Comparison of ENCODE assay signal across 8 cellular contexts in the genomic region with DNA sequence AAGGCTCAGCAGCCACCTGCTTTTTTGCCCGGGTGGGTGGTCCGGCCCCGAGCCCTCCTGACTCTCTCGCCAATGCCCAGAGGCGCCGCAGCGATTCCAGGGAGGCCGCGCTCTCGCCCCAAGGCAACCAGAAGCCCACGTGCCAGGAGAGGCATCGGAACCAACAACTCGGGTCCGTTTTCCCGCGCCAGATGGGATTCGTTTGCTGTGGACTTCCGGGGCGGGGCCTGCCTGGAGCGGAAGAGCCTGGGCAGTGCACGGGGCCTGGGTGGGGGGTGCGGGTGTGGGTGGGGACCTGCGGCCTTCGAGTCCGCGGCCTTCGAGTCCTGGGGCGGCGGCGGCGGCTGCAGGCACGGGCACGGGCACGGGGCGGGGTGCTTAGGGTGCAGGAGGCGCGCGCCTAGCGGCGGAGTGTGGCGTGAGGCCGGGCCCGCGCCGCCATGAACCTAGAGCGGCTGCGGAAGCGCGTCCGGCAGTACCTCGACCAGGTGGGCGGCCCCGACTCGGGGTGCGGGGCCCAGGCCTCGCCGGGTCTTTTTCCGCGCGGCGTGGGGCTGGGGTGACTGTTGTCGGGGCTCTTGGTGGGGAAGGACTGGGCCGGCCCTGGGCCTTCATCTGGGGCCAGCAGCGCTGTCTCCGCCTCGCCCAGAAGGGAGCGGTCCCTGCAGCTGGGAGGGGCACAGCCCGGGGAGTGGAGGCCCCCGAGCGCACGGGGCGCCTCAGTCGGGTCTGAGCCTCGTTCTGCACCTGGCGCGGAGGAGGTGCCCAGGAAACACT. TPM values are rescaled to one million over a fixed set of nuclear protein-coding genes. Genes with fewer than 3 reads are reported as not detected.
DNase-seq lines count a peak whose midpoint lies in the region; TF ChIP-seq lines count a peak whose summit lies in the region.

TSS of gene CDC16 (plus strand) at position 253 of the 777 bp plus-strand sequence. CDS start at position 441, 188 bp downstream.

- H3K36me3 Mint-ChIP-seq in nephron progenitor cell (ENCODE audit: low read depth), result peaks cover 28% of the 10 kb centered on the region
- peaks cover 40% of the 10 kb centered on the region for H3K36me3 Mint-ChIP-seq in stimulated activated naive CD8-positive, alpha-beta T cell treated with anti-CD3 and anti-CD28 coated beads, Interleukin-15, Interleukin-2, amounts not matched to agents 100 ng/mL and 50 ng/mL, for 24 hours (ENCODE audit: low read depth)

- peaks cover 10% of the 10 kb centered on the region for H3K9me3 Mint-ChIP-seq in nephron progenitor cell
- no peaks in the 10 kb centered on the region for H3K9me3 Mint-ChIP-seq in stimulated activated naive CD8-positive, alpha-beta T cell treated with anti-CD3 and anti-CD28 coated beads, Interleukin-15, Interleukin-2, amounts not matched to agents 100 ng/mL and 50 ng/mL, for 24 hours

- H3K27ac Mint-ChIP-seq in nephron progenitor cell, result no peak within 1 kb of the TSS
- H3K27ac Mint-ChIP-seq in stimulated activated naive CD8-positive, alpha-beta T cell treated with anti-CD3 and anti-CD28 coated beads, Interleukin-15, Interleukin-2, amounts not matched to agents 100 ng/mL and 50 ng/mL, for 24 hours, result peak within 1 kb of the TSS; percentile 68

- TF ChIP-seq CTCF in fibroblast of the aortic adventitia (IDR thresholded peaks at IDR 0.05; ENCODE audit: insufficient read depth, low read length) (no peak), nephron progenitor cell (IDR thresholded peaks at IDR 0.05) (no peak)

- DNase-seq in ELF-1 (ENCODE audit: low read depth, low spot score) (peak; percentile 87), H4 (ENCODE audit: low spot score) (peak; percentile 82), LoVo (ENCODE audit: low spot score) (peak; percentile 92), SHP77 (lab: John Stamatoyannopoulos, UW) (peak; percentile 99), fibroblast of the aortic adventitia (ENCODE audit: low read depth) (peak; percentile 92), nephron progenitor cell (peak; percentile 86)
- peak; percentile 71 for DNase-seq in activated effector memory CD4-positive, alpha-beta T cell treated with Interleukin-2 at 50 U/mL for 16 hours

- peak within 1 kb of the TSS; percentile 74 for H3K4me3 ChIP-seq in fibroblast of the aortic adventitia (ENCODE audit: low read depth, low read length)

- H3K4me1 Mint-ChIP-seq in nephron progenitor cell, result peaks cover 27% of the 10 kb centered on the region
- peaks cover 25% of the 10 kb centered on the region for H3K4me1 Mint-ChIP-seq in stimulated activated naive CD8-positive, alpha-beta T cell treated with anti-CD3 and anti-CD28 coated beads, Interleukin-15, Interleukin-2, amounts not matched to agents 100 ng/mL and 50 ng/mL, for 24 hours (ENCODE audit: low read depth)

- H3K27me3 Mint-ChIP-seq in nephron progenitor cell (ENCODE audit: low read depth, poor library complexity), result peaks cover 33% of the 10 kb centered on the region
- H3K27me3 Mint-ChIP-seq in stimulated activated naive CD8-positive, alpha-beta T cell treated with anti-CD3 and anti-CD28 coated beads, Interleukin-15, Interleukin-2, amounts not matched to agents 100 ng/mL and 50 ng/mL, for 24 hours, result peaks cover 8% of the 10 kb centered on the region

- peak within 1 kb of the TSS; percentile 94 for H3K4me3 Mint-ChIP-seq in nephron progenitor cell
- H3K4me3 Mint-ChIP-seq in stimulated activated naive CD8-positive, alpha-beta T cell treated with anti-CD3 and anti-CD28 coated beads, Interleukin-15, Interleukin-2, amounts not matched to agents 100 ng/mL and 50 ng/mL, for 24 hours, result peak within 1 kb of the TSS; percentile 89

RNA-seq across cellular contexts. Expression of gene CDC16, which starts in this region (rescaled TPM):
- total RNA-seq in H4 (2014; rRNA removed; shearing (Covaris generic)), result 17.0 and 17.6 TPM in 2 replicates
- total RNA-seq in fibroblast of the aortic adventitia (ENCODE audit: low replicate concordance), result 60.6 and 81.3 TPM in 2 replicates

Comparison
In these comparisons a context has a peak if more than half of its experiments do, and no peak if none do; other contexts are left out.
1. Peak in every context shown above with its lines: DNase-seq and H3K4me3 ChIP-seq.